In the genomic region with DNA sequence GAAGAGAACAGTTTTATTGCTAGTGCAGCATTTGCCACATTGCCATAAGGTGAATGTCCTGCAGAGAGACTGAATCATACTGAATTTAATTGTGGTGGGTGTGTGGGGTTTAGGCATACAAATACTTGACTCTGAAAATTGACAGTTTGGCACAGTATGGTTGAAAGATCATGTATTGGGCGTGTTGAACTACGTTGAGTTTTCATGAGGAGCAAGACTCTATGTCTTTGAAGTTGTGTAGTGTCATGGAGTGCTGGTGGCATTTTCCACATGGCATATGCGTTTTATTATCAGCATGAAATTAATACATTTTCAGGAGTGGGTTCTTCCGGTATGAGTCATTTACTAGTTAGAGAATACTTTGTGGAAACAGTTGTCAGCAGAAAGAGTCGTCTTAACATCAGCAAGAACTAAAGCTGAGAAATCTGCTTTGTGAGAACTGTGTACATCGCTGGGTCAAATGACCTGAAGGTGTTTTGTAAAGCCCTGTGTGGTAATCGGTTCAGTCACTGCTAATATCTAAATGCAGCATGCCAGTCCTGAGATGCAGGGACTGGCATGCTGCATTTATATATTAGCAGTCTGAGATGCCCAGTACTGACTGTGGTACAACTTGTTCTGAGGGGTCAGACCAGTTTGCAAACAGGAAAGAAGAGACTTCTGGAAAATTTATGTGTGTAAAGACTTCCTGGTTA, we compare ENCODE assay signal across 11 cellular contexts. TPM values are rescaled to one million over a fixed set of nuclear protein-coding genes. Genes with fewer than 3 reads are reported as not detected.
DNase-seq lines count a peak whose midpoint lies in the region; ATAC-seq, FAIRE-seq and TF ChIP-seq lines count a peak whose summit lies in the region.
"Had no signal": no experiment of that assay in that cellular context is flagged by ENCODE, and none has a peak within 500 bp of the region (broad histone marks: within the 10 kb centered on the region; RNA-seq: fewer than 3 reads in every experiment).

No MANE protein-coding gene starts in this region.

- peak overlapping the region; percentile 30 for H2BK5ac ChIP-seq in IMR-90 (ENCODE audit: low read depth, low read length, poor library complexity, severe bottlenecking)

- no peak for FAIRE-seq in HepG2 (lab: Jason Lieb, UNC)

- TF ChIP-seq RAD21 in IMR-90 (IDR thresholded peaks at IDR 0.05; ENCODE audit: low read length) (no peak), HepG2 (CRISPR knock-in tag; IDR thresholded peaks at IDR 0.05) (no peak)

- CTCF ChIA-PET in CD4-positive, alpha-beta T cell (lab: Charles Lee): no interaction called here
- CTCF ChIA-PET in IMR-90 (lab: Yijun Ruan, JAX): no interaction called here
- CTCF ChIA-PET in HepG2 (lab: Yijun Ruan, JAX; ENCODE audit: low intra/inter-chr PET ratio, low total read pairs): no interaction called here

- in situ Hi-C loops in IMR-90 (cut with MboI; ENCODE audit: low sequenced_read_pairs): no loop called here
- in situ Hi-C loops in HepG2 (cut with HindIII; ENCODE audit: extremely low pct_ligation_motif_present, low pct_unique_long_range_greater_than_20kb): no loop called here

- peak overlapping the region; percentile 28 for H3K4me3 Mint-ChIP-seq in CD4-positive, alpha-beta T cell
- H3K4me3 Mint-ChIP-seq: memory B cell had no signal

- dilution Hi-C loops in IMR-90 (cut with HindIII; ENCODE audit: low sequenced_read_pairs, unreplicated experiment): no loop called here

- H3K27ac ChIP-seq in CD4-positive, alpha-beta T cell (ENCODE audit: low read depth, low read length): no peak overlapping the region
- H3K27ac ChIP-seq in IMR-90 (ENCODE audit: insufficient read depth, low read length): no peak overlapping the region
- peak overlapping the region in 1 of 4 donors; percentile 32 for H3K27ac ChIP-seq in body of pancreas
- no peak overlapping the region for H3K27ac ChIP-seq in HepG2 (ENCODE audit: extremely low read length, insufficient read depth, low read length)

- no peak overlapping the region for H2AK9ac ChIP-seq in IMR-90 (replicated peaks; ENCODE audit: low read depth, low read length, poor library complexity)

- peaks cover 24% of the 10 kb centered on the region for H3K4me1 Mint-ChIP-seq in CD4-positive, alpha-beta T cell (ENCODE audit: low read depth)

- H4K20me1 ChIP-seq in IMR-90 (ENCODE audit: insufficient read depth, low read length) (peaks cover 49% of the 10 kb centered on the region), HepG2 (ENCODE audit: insufficient read depth, low read length) (no peaks in the 10 kb centered on the region)

- no peaks in the 10 kb centered on the region for H3K9me3 Mint-ChIP-seq in CD4-positive, alpha-beta T cell
- H3K9me3 Mint-ChIP-seq: memory B cell had no signal

- H3K79me2 ChIP-seq in HepG2 (ENCODE audit: insufficient read depth, low read length): no peaks in the 10 kb centered on the region

- DNase-seq in CD4-positive, alpha-beta T cell: no peak
- peak; percentile 70 for DNase-seq in IMR-90
- DNase-seq in body of pancreas: no peak
- DNase-seq in HepG2 (ENCODE audit: low spot score): no peak
- no peak for DNase-seq in GM19238 (ENCODE audit: insufficient read length, low spot score)
- no peak for DNase-seq in activated CD8-positive, alpha-beta memory T cell treated with anti-CD3 and anti-CD28 coated beads, Interleukin-2, amount 50 U/mL, for 48 hours
- no peak for DNase-seq in AG08396 (ENCODE audit: low spot score)
- DNase-seq in HK-2 (ENCODE audit: unreplicated experiment): no peak
- DNase-seq: activated CD4-positive, CD25-positive, alpha-beta regulatory T cell; DMS79 treated with DMSO at 0.1 percent for 48 hours had no signal

- no peak overlapping the region for H3K4me3 ChIP-seq in IMR-90 (ENCODE audit: insufficient read depth, low read depth, low read length)
- H3K4me3 ChIP-seq in body of pancreas: no peak overlapping the region
- no peak overlapping the region for H3K4me3 ChIP-seq in HepG2 (replicated peaks in 1 of 3; ENCODE audit: insufficient read depth in 1 of 3, low read depth in 2 of 3, low read length in 3 of 3)

- no peak overlapping the region for H3K27ac Mint-ChIP-seq in CD4-positive, alpha-beta T cell
- H3K27ac Mint-ChIP-seq: memory B cell had no signal

- POLR2A ChIA-PET in CD4-positive, alpha-beta T cell (lab: Charles Lee): no interaction called here
- POLR2A ChIA-PET in IMR-90 (lab: Charles Lee; ENCODE audit: unreplicated experiment): no interaction called here
- POLR2A ChIA-PET in HepG2 (lab: Yijun Ruan, JAX): no interaction called here

- H3K4ac ChIP-seq in IMR-90 (ENCODE audit: low read depth, low read length): no peak overlapping the region

- intact Hi-C loops in CD4-positive, alpha-beta T cell (cut with DNase I, micrococcal nuclease): no loop called here
- intact Hi-C loops in IMR-90 (cut with micrococcal nuclease): no loop called here
- intact Hi-C loops in body of pancreas (cut with DNase I): no loop called here
- intact Hi-C loops in HepG2 (cut with micrococcal nuclease; ENCODE audit: unreplicated experiment): no loop called here

- H2BK15ac ChIP-seq in IMR-90 (ENCODE audit: low read depth, low read length): 0 out of 3 replicates have a peak overlapping the region, but pooled peaks have one; percentile 6

- H4K8ac ChIP-seq in IMR-90 (ENCODE audit: low read depth in 2 of 2, low read length in 2 of 2): no peak overlapping the region

- H3K9me3 ChIP-seq in CD4-positive, alpha-beta T cell (ENCODE audit: control insufficient read depth, low read length): no peaks in the 10 kb centered on the region
- H3K9me3 ChIP-seq in IMR-90 (ENCODE audit: control insufficient read depth, insufficient read depth, low read length) (no peaks in the 10 kb centered on the region), body of pancreas (no peaks in the 10 kb centered on the region), HepG2 (ENCODE audit: low read length) (no peaks in the 10 kb centered on the region)

- BruUV-seq in IMR-90 (replicated peaks; lab: Mats Ljungman, UMichigan) (no TSS peak), HepG2 (replicated peaks; lab: Mats Ljungman, UMichigan) (no TSS peak)

- no peak overlapping the region for H2BK20ac ChIP-seq in IMR-90 (ENCODE audit: low read depth, low read length)

- no peak overlapping the region for H3K56ac ChIP-seq in IMR-90 (ENCODE audit: extremely low read depth, insufficient read depth, low read length)

- peak overlapping the region; percentile 49; the same call in 1 of the 2 replicates for H3K4me2 ChIP-seq in IMR-90 (ENCODE audit: low read depth, low read length)
- H3K4me2 ChIP-seq in HepG2 (ENCODE audit: low read depth, low read length): no peak overlapping the region

- no peak overlapping the region for H2BK120ac ChIP-seq in IMR-90 (ENCODE audit: low read depth, low read length)

- no peak overlapping the region for H4K5ac ChIP-seq in IMR-90 (ENCODE audit: low read depth, low read length)

- H3K9ac ChIP-seq in IMR-90 (ENCODE audit: low read depth, low read length): peak overlapping the region; percentile 21; the same call in 1 of the 2 replicates
- no peak overlapping the region for H3K9ac ChIP-seq in HepG2 (ENCODE audit: insufficient read depth, low read depth, low read length)

- H3K23ac ChIP-seq in IMR-90 (ENCODE audit: low read depth, low read length): 0 out of 2 replicates have a peak overlapping the region, but pooled peaks have one; percentile 6

- H3K18ac ChIP-seq in IMR-90 (ENCODE audit: low read depth, low read length): no peak overlapping the region

- H3K9me1 ChIP-seq in IMR-90 (ENCODE audit: insufficient read depth, low read length): peaks cover 20% of the 10 kb centered on the region

- H3K14ac ChIP-seq in IMR-90 (replicated peaks; ENCODE audit: low read depth, low read length): no peak overlapping the region

- 14% methylated on average over 3 of the region's 7 CpGs; no CpG with 5 or more reads in 1 of the 2 experiments for WGBS in IMR-90 (ENCODE audit: extremely low coverage in 2 of 2, insufficient read length in 1 of 2), 2 experiments
- 59 to 70% methylated on average over 7 of the region's 7 CpGs for WGBS in body of pancreas, 2 donors
- WGBS in HepG2 (ENCODE audit: low lambda C conversion rate): 29% methylated on average over 7 of the region's 7 CpGs

- ATAC-seq in CD4-positive, alpha-beta T cell (ENCODE audit: poor library complexity): peak; percentile 39
- peak; percentile 61 for ATAC-seq in IMR-90 (ENCODE audit: low read depth)
- ATAC-seq in body of pancreas: peak; percentile 66
- peak; percentile 40; the same call in 1 of the 3 replicates for ATAC-seq in HepG2

- no peak overlapping the region for H4K91ac ChIP-seq in IMR-90 (ENCODE audit: insufficient read depth, low read depth, low read length)

- TF ChIP-seq POLR2A in IMR-90 (IDR thresholded peaks at IDR 0.05; ENCODE audit: low read depth, low read length) (no peak), body of pancreas (IDR thresholded peaks at IDR 0.05) (no peak), HepG2 (IDR thresholded peaks at IDR 0.05; ENCODE audit: insufficient read depth in 1 of 2, low read depth in 2 of 2, low read length in 2 of 2) (no peak)

- H3K4me1 ChIP-seq in IMR-90 (ENCODE audit: control insufficient read depth, insufficient read depth, low read length): peaks cover 16% of the 10 kb centered on the region
- H3K4me1 ChIP-seq in body of pancreas: peaks cover 3% of the 10 kb centered on the region
- H3K4me1 ChIP-seq in HepG2 (ENCODE audit: insufficient read depth, low read length): no peaks in the 10 kb centered on the region

- no peak overlapping the region for H2AFZ ChIP-seq in IMR-90 (replicated peaks; ENCODE audit: low read length, poor library complexity)
- H2AFZ ChIP-seq in HepG2 (ENCODE audit: low read length): no peak overlapping the region

- H3K36me3 ChIP-seq in IMR-90 (ENCODE audit: control insufficient read depth, insufficient read depth, low read length) (no peaks in the 10 kb centered on the region), body of pancreas (replicated peaks in 1 of 2; ENCODE audit: insufficient read depth in 1 of 2, low read depth in 2 of 2) (no peaks in the 10 kb centered on the region), HepG2 (replicated peaks in 1 of 2; ENCODE audit: control insufficient read depth in 1 of 2, insufficient read depth in 2 of 2, low read length in 2 of 2) (no peaks in the 10 kb centered on the region)

- no peak overlapping the region; the same call in 1 of the 2 replicates for H2AK5ac ChIP-seq in IMR-90 (ENCODE audit: low read depth, low read length)

- TF ChIP-seq CTCF in CD4-positive, alpha-beta T cell (IDR thresholded peaks at IDR 0.05): no peak
- TF ChIP-seq CTCF in IMR-90 (conservative IDR thresholded peaks at IDR 0.05; ENCODE audit: low read depth, low read length): no peak
- TF ChIP-seq CTCF in body of pancreas (IDR thresholded peaks at IDR 0.05): no peak
- TF ChIP-seq CTCF in HepG2 (CRISPR knock-in tag; IDR thresholded peaks at IDR 0.05): no peak

- no peaks in the 10 kb centered on the region for H3K27me3 Mint-ChIP-seq in CD4-positive, alpha-beta T cell

- no peak for TF ChIP-seq EP300 in HepG2 (IDR thresholded peaks at IDR 0.05; ENCODE audit: low read depth in 2 of 2, low read length in 2 of 2)
- TF ChIP-seq EP300 in HepG2 (CRISPR knock-in tag; IDR thresholded peaks at IDR 0.05; ENCODE audit: borderline replicate concordance): no peak

- H3K27me3 ChIP-seq in CD4-positive, alpha-beta T cell (ENCODE audit: control insufficient read depth, insufficient read depth, low read length): no peaks in the 10 kb centered on the region
- H3K27me3 ChIP-seq in IMR-90 (ENCODE audit: control insufficient read depth, insufficient read depth, low read length) (no peaks in the 10 kb centered on the region), body of pancreas (no peaks in the 10 kb centered on the region), HepG2 (ENCODE audit: control insufficient read depth in 1 of 2, insufficient read depth in 2 of 2, low read length in 2 of 2) (no peaks in the 10 kb centered on the region)

- no peaks in the 10 kb centered on the region for H3K36me3 Mint-ChIP-seq in CD4-positive, alpha-beta T cell (ENCODE audit: low read depth)
- H3K36me3 Mint-ChIP-seq: memory B cell had no signal

- peaks cover 37 to 65% of the 10 kb centered on the region in 2 experiments for H3K79me1 ChIP-seq in IMR-90 (ENCODE audit: low read depth in 1 of 2, low read length in 2 of 2)

RNA-seq across cellular contexts. Expression of gene ARHGAP10, which starts 50.3 kb away (rescaled TPM):
- 1 to 10 TPM; 5.6 to 5.7 TPM for total RNA-seq in CD4-positive, alpha-beta T cell
- total RNA-seq in IMR-90 (2012; rRNA removed) (29.4 and 42.8 TPM in 2 replicates), body of pancreas (10 to 100 TPM; 23.9 to 28.7 TPM), HepG2 (2016; rRNA removed; fragmentation: Illumina TruSeq; extraction: Trizol) (1.6 TPM in 2 replicates)
- polyA plus RNA-seq in IMR-90 (2012; rRNA removed) (27.1 and 29.0 TPM in 2 replicates), HepG2 (2011; rRNA removed) (0.39 and 0.45 TPM in 2 replicates)
- polyA plus RNA-seq in IMR-90 (2012; cell fraction: cytosol; rRNA removed): 24.2 and 25.1 TPM in 2 replicates
- polyA plus RNA-seq in IMR-90 (2012; cell fraction: nucleus; rRNA removed; ENCODE audit: low replicate concordance): 25.9 and 37.1 TPM in 2 replicates
- total RNA-seq in HepG2 (2016; cell fraction: cytosol; rRNA removed; fragmentation: Illumina TruSeq; extraction: Trizol; ENCODE audit: low read depth): 2.0 and 2.5 TPM in 2 replicates
- total RNA-seq in HepG2 (2016; cell fraction: insoluble cytoplasmic fraction; rRNA removed; fragmentation: Illumina TruSeq; extraction: Trizol): 1.8 and 1.9 TPM in 2 replicates
- total RNA-seq in HepG2 (2016; cell fraction: membrane; rRNA removed; fragmentation: Illumina TruSeq; extraction: Trizol): 1.4 TPM in 2 replicates
- 3.0 and 3.3 TPM in 2 replicates for total RNA-seq in HepG2 (2016; cell fraction: nucleus; rRNA removed; fragmentation: Illumina TruSeq; extraction: Trizol)
- 0.25 and 0.41 TPM in 2 replicates for polyA plus RNA-seq in HepG2 (2011; cell fraction: cytosol; rRNA removed)
- 0.45 and 0.52 TPM in 2 replicates for polyA plus RNA-seq in HepG2 (2011; cell fraction: nucleus; rRNA removed)
- 0.28 and 0.37 TPM in 2 replicates for polyA plus RNA-seq in HepG2 (2012)
- polyA plus RNA-seq in HepG2 (2016; cell fraction: cytosol; fragmentation: Illumina TruSeq; extraction: Trizol; ENCODE audit: low read depth): 0.10 and 0.16 TPM in 2 replicates
- polyA plus RNA-seq in HepG2 (2016; cell fraction: insoluble cytoplasmic fraction; fragmentation: Illumina TruSeq; extraction: Trizol; ENCODE audit: low read depth): 1.3 and 1.4 TPM in 2 replicates
- polyA plus RNA-seq in HepG2 (2016; cell fraction: membrane; fragmentation: Illumina TruSeq; extraction: Trizol; ENCODE audit: low read depth): 0.26 and 0.31 TPM in 2 replicates
- 1.0 and 1.2 TPM in 2 replicates for polyA plus RNA-seq in HepG2 (2016; cell fraction: nucleus; fragmentation: Illumina TruSeq; extraction: Trizol; ENCODE audit: insufficient read depth, low read depth)
- 0.66 and 10.5 TPM in 2 replicates for polyA minus RNA-seq in HepG2 (2011; rRNA and poly(A)+ RNA removed; ENCODE audit: low replicate concordance)
- 0.53 and 0.59 TPM in 2 replicates for polyA minus RNA-seq in HepG2 (2011; cell fraction: cytosol; rRNA and poly(A)+ RNA removed)
- polyA minus RNA-seq in HepG2 (2011; cell fraction: nucleus; rRNA and poly(A)+ RNA removed): 1.7 and 3.1 TPM in 2 replicates
